ENCODE assay signal across 13 cellular contexts in the genomic region with DNA sequence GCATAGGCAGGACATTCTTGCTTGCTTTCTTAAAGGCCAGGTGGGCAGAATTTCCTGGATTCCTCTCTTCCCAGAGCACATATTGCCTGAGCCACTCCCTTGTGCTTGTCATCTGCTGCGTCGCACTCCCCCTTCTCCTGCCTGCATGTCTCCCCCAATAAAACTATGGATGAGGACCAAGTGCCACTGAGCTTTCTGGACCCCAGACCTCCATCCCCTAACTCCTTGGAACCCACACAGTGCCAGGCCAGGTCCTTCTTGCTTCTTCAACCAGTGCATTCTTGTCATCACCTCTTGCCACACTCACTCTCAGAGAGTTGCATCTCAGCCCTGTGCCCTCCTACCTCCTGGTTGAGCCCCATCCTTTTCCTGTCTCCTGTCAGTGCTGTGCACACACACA.
DNase-seq lines count a peak whose midpoint lies in the region; ATAC-seq, FAIRE-seq and TF ChIP-seq lines count a peak whose summit lies in the region.
"Had no signal": no experiment of that assay in that cellular context is flagged by ENCODE, and none has a peak within 500 bp of the region (broad histone marks: within the 10 kb centered on the region; RNA-seq: fewer than 3 reads in every experiment).

No MANE protein-coding gene starts in this region.

- no peak for TF ChIP-seq RAD21 in H1 (IDR thresholded peaks at IDR 0.05 in 1 of 2, conservative IDR thresholded peaks at IDR 0.05 in 1 of 2; ENCODE audit: low read depth in 2 of 2, low read length in 2 of 2)

- H3K27ac Mint-ChIP-seq in activated naive CD8-positive, alpha-beta T cell treated with anti-CD3 and anti-CD28 coated beads, Interleukin-2, amount 50 U/mL, for 24 hours: no peak overlapping the region
- no peak overlapping the region for H3K27ac Mint-ChIP-seq in activated naive CD8-positive, alpha-beta T cell treated with anti-CD3 and anti-CD28 coated beads for 36 hours
- H3K27ac Mint-ChIP-seq in endodermal cell: no peak overlapping the region
- H3K27ac Mint-ChIP-seq: CD4-positive, CD25-positive, alpha-beta regulatory T cell had no signal

- no peaks in the 10 kb centered on the region for H3K79me1 ChIP-seq in H1 (ENCODE audit: low read depth, low read length)

- no peak overlapping the region for H3K9ac ChIP-seq in H1 (replicated peaks in 1 of 4; ENCODE audit: extremely low read depth in 1 of 4, low read depth in 3 of 4, low read length in 3 of 4)
- H3K9ac ChIP-seq in endodermal cell (ENCODE audit: extremely low read depth, low read length, poor library complexity, severe bottlenecking): no peak overlapping the region
- H3K9ac ChIP-seq: GM23248 had no signal

- H2AK5ac ChIP-seq in H1 (ENCODE audit: low read depth, low read length): no peak overlapping the region

- no peak overlapping the region for H3K27ac ChIP-seq in H1 (ENCODE audit: low read depth, low read length)
- peak overlapping the region; percentile 72 to 91 for H3K27ac ChIP-seq in tibial artery
- no peak overlapping the region for H3K27ac ChIP-seq in endodermal cell (ENCODE audit: low read depth, low read length)
- H3K27ac ChIP-seq: 22Rv1, GM23248 had no signal

- no peak overlapping the region for H3K4me3 ChIP-seq in H1 (ENCODE audit: extremely low read depth in 1 of 4, insufficient read depth in 2 of 4, low read depth in 3 of 4, low read length in 4 of 4)
- H3K4me3 ChIP-seq in tibial artery: no peak overlapping the region
- no peak overlapping the region for H3K4me3 ChIP-seq in endodermal cell (ENCODE audit: low read length)
- H3K4me3 ChIP-seq: GM23248 had no signal

- H3K4me1 ChIP-seq in H1 (replicated peaks in 1 of 4; ENCODE audit: control insufficient read depth in 3 of 4, insufficient read depth in 4 of 4, low read length in 3 of 4) (no peaks in the 10 kb centered on the region; a peak in 1 of 7 replicates), tibial artery (peaks cover 0 to 64% (median 19%) of the 10 kb centered on the region in 4 donors), endodermal cell (ENCODE audit: control insufficient read depth, insufficient read depth, low read length) (no peaks in the 10 kb centered on the region)

- 0 out of 2 replicates have a peak overlapping the region, but pooled peaks have one; percentile 55 for H2BK15ac ChIP-seq in H1 (ENCODE audit: low read length)

- H2BK5ac ChIP-seq in H1 (ENCODE audit: low read depth, low read length): no peak overlapping the region

- H2BK120ac ChIP-seq in H1 (replicated peaks; ENCODE audit: low read depth, low read length): no peak overlapping the region

- POLR2A ChIA-PET in H1 (lab: Charles Lee; ENCODE audit: partially characterized antibody): interaction anchor here (1.1 kb wide), 1 partner anchor 10 kb away, joined by 3 read pairs; no protein-coding TSS in a partner anchor

- H4K20me1 ChIP-seq in H1 (replicated peaks in 1 of 2; ENCODE audit: control insufficient read depth in 1 of 2, insufficient read depth in 2 of 2, low read length in 2 of 2): no peaks in the 10 kb centered on the region

- no peak overlapping the region for H3K23ac ChIP-seq in H1 (ENCODE audit: insufficient read length)

- H3K79me2 ChIP-seq in H1 (ENCODE audit: control insufficient read depth in 1 of 2, insufficient read depth in 2 of 2, low read length in 2 of 2): no peaks in the 10 kb centered on the region

- H3K56ac ChIP-seq in H1 (replicated peaks; ENCODE audit: insufficient read length, low read depth, low read length): no peak overlapping the region

- no peak overlapping the region for H4K91ac ChIP-seq in H1 (replicated peaks; ENCODE audit: insufficient read length, low read length)

- H3K4me2 ChIP-seq in H1 (ENCODE audit: insufficient read depth in 1 of 2, low read depth in 2 of 2, low read length in 2 of 2): no peak overlapping the region

- H3K27me3 Mint-ChIP-seq in activated naive CD8-positive, alpha-beta T cell treated with anti-CD3 and anti-CD28 coated beads, Interleukin-2, amount 50 U/mL, for 24 hours: peaks cover 5% of the 10 kb centered on the region
- peaks cover 7% of the 10 kb centered on the region for H3K27me3 Mint-ChIP-seq in activated naive CD8-positive, alpha-beta T cell treated with anti-CD3 and anti-CD28 coated beads for 36 hours
- peaks cover 4% of the 10 kb centered on the region for H3K27me3 Mint-ChIP-seq in endodermal cell (ENCODE audit: insufficient read depth)

- no peak overlapping the region for H3K18ac ChIP-seq in H1 (ENCODE audit: extremely low read depth, low read length)

- TF ChIP-seq CTCF in H1 (IDR thresholded peaks at IDR 0.05; ENCODE audit: control extremely low read depth in 1 of 3, insufficient read depth in 1 of 3, low read depth in 1 of 3, low read length in 3 of 3): no peak
- no peak for TF ChIP-seq CTCF in tibial artery (IDR thresholded peaks at IDR 0.05)
- no peak for TF ChIP-seq CTCF in endodermal cell (conservative IDR thresholded peaks at IDR 0.05)

- intact Hi-C loops in tibial artery (cut with DNase I; ENCODE audit: low total_unique reads): no loop called here

- FAIRE-seq in H1 (lab: Jason Lieb, UNC): no peak

- no peaks in the 10 kb centered on the region for H3K23me2 ChIP-seq in H1 (ENCODE audit: low read depth, low read length)

- H3K4me1 Mint-ChIP-seq in activated naive CD8-positive, alpha-beta T cell treated with anti-CD3 and anti-CD28 coated beads, Interleukin-2, amount 50 U/mL, for 24 hours: peaks cover 8% of the 10 kb centered on the region
- H3K4me1 Mint-ChIP-seq in activated naive CD8-positive, alpha-beta T cell treated with anti-CD3 and anti-CD28 coated beads for 36 hours: peaks cover 15% of the 10 kb centered on the region
- no peaks in the 10 kb centered on the region for H3K4me1 Mint-ChIP-seq in endodermal cell
- H3K4me1 Mint-ChIP-seq: CD4-positive, CD25-positive, alpha-beta regulatory T cell had no signal

- H3K9me3 Mint-ChIP-seq in activated naive CD8-positive, alpha-beta T cell treated with anti-CD3 and anti-CD28 coated beads, Interleukin-2, amount 50 U/mL, for 24 hours: no peaks in the 10 kb centered on the region
- H3K9me3 Mint-ChIP-seq in activated naive CD8-positive, alpha-beta T cell treated with anti-CD3 and anti-CD28 coated beads for 36 hours: no peaks in the 10 kb centered on the region
- H3K9me3 Mint-ChIP-seq in endodermal cell: no peaks in the 10 kb centered on the region
- H3K9me3 Mint-ChIP-seq: CD4-positive, CD25-positive, alpha-beta regulatory T cell had no signal

- H3K9me3 ChIP-seq in H1 (ENCODE audit: insufficient read depth in 2 of 2, low read depth in 1 of 2, low read length in 1 of 2): no peaks in the 10 kb centered on the region
- H3K9me3 ChIP-seq in tibial artery: no peaks in the 10 kb centered on the region
- H3K9me3 ChIP-seq in endodermal cell (ENCODE audit: control insufficient read depth, low read length): no peaks in the 10 kb centered on the region

- H3K36me3 ChIP-seq in H1 (ENCODE audit: control insufficient read depth in 2 of 4, insufficient read depth in 4 of 4, low read length in 3 of 4): no peaks in the 10 kb centered on the region
- no peaks in the 10 kb centered on the region for H3K36me3 ChIP-seq in tibial artery
- H3K36me3 ChIP-seq in endodermal cell (ENCODE audit: control insufficient read depth, insufficient read depth, low read length): no peaks in the 10 kb centered on the region

- H3K27me3 ChIP-seq in H1 (replicated peaks in 1 of 4; ENCODE audit: control insufficient read depth in 3 of 4, extremely low read depth in 1 of 4, insufficient read depth in 3 of 4, low read length in 3 of 4) (no peaks in the 10 kb centered on the region), tibial artery (no peaks in the 10 kb centered on the region), endodermal cell (ENCODE audit: control insufficient read depth, insufficient read depth, low read length, poor library complexity, severe bottlenecking) (no peaks in the 10 kb centered on the region)

- H3K14ac ChIP-seq in H1 (ENCODE audit: insufficient read length): no peak overlapping the region

- whole genome bisulfite sequencing in H1 (ENCODE audit: extremely low coverage in 1 of 2, insufficient coverage in 1 of 2, insufficient read length in 1 of 2, insufficient replicate concordance in 2 of 2, low coverage in 1 of 2, low lambda C conversion rate in 2 of 2, missing lambda C conversion rate in 1 of 2), 2 experiments: 81% methylated on average over 2 of the region's 2 CpGs; no CpG with 5 or more reads in 1 of the 2 experiments
- WGBS in endodermal cell (ENCODE audit: insufficient coverage in 1 of 2, insufficient read length in 1 of 2), 2 experiments: 96 to 100% methylated on average over 1 to 2 of the region's 2 CpGs

- H2AFZ ChIP-seq in H1 (ENCODE audit: low read length): no peak overlapping the region
- H2AFZ ChIP-seq: GM23248 had no signal

- H3K36me3 Mint-ChIP-seq in activated naive CD8-positive, alpha-beta T cell treated with anti-CD3 and anti-CD28 coated beads, Interleukin-2, amount 50 U/mL, for 24 hours (ENCODE audit: low read depth): no peaks in the 10 kb centered on the region
- H3K36me3 Mint-ChIP-seq in activated naive CD8-positive, alpha-beta T cell treated with anti-CD3 and anti-CD28 coated beads for 36 hours: no peaks in the 10 kb centered on the region
- no peaks in the 10 kb centered on the region for H3K36me3 Mint-ChIP-seq in endodermal cell (ENCODE audit: low read depth)
- H3K36me3 Mint-ChIP-seq: CD4-positive, CD25-positive, alpha-beta regulatory T cell had no signal

- no peak overlapping the region for H2BK12ac ChIP-seq in H1 (ENCODE audit: low read depth, low read length)

- H4K5ac ChIP-seq in H1 (ENCODE audit: insufficient read length, low read depth, low read length): no peak overlapping the region

- ATAC-seq in activated naive CD8-positive, alpha-beta T cell treated with anti-CD3 and anti-CD28 coated beads, Interleukin-2, amount 50 U/mL, for 24 hours: peak; percentile 12

- no peak overlapping the region for H3K4me3 Mint-ChIP-seq in activated naive CD8-positive, alpha-beta T cell treated with anti-CD3 and anti-CD28 coated beads, Interleukin-2, amount 50 U/mL, for 24 hours
- no peak overlapping the region for H3K4me3 Mint-ChIP-seq in activated naive CD8-positive, alpha-beta T cell treated with anti-CD3 and anti-CD28 coated beads for 36 hours
- H3K4me3 Mint-ChIP-seq in endodermal cell: no peak overlapping the region
- H3K4me3 Mint-ChIP-seq: CD4-positive, CD25-positive, alpha-beta regulatory T cell had no signal

- TF ChIP-seq EP300 in H1 (IDR thresholded peaks at IDR 0.05; ENCODE audit: borderline replicate concordance in 1 of 2, low read depth in 2 of 2, low read length in 2 of 2): no peak

- CTCF ChIA-PET in H1 (lab: Charles Lee; ENCODE audit: partially characterized antibody): interaction anchor here (0.9 to 2.6 kb wide), 3 partner anchors 11 to 30 kb away, joined by 3 to 17 read pairs (median 6); no protein-coding TSS in a partner anchor

- TF ChIP-seq POLR2A in H1 (IDR thresholded peaks at IDR 0.05; ENCODE audit: control extremely low read depth in 1 of 2, low read depth in 2 of 2, low read length in 2 of 2): no peak

- H2BK20ac ChIP-seq in H1 (ENCODE audit: low read length): no peak overlapping the region

- peak overlapping the region; percentile 25; the same call in 1 of the 2 replicates for H4K8ac ChIP-seq in H1 (ENCODE audit: extremely low read depth, insufficient read depth, low read length)

- DNase-seq in activated naive CD8-positive, alpha-beta T cell treated with anti-CD3 and anti-CD28 coated beads, Interleukin-2, amount 50 U/mL, for 24 hours: no peak
- no peak for DNase-seq in activated naive CD8-positive, alpha-beta T cell treated with anti-CD3 and anti-CD28 coated beads for 36 hours
- DNase-seq in H1 (ENCODE audit: low read depth in 1 of 2, low spot score in 2 of 2): no peak
- DNase-seq in tibial artery: no peak
- DNase-seq in HPDE6-E6E7 (ENCODE audit: extremely low spot score): no peak
- DNase-seq in cerebellar cortex (ENCODE audit: low spot score): no peak
- DNase-seq in endodermal cell: no peak
- DNase-seq: CD4-positive, CD25-positive, alpha-beta regulatory T cell; DMS53; GM23248; H7; IMR-90 had no signal

- H3K4ac ChIP-seq in H1 (replicated peaks; ENCODE audit: insufficient read length, low read depth, low read length): no peak overlapping the region

Comparison
In these comparisons a context has a peak if more than half of its experiments do, and no peak if none do; other contexts are left out.
1. H3K27ac ChIP-seq: peak in tibial artery (2 of 2); none in H1 (single experiment) and endodermal cell (single experiment).